25 cellular contexts compared by ENCODE assay signal in genomic region chr22:48532986-48533385, GRCh38.
"Had no signal": no experiment of that assay in that cellular context is flagged by ENCODE, and none has a peak within 500 bp of the region (broad histone marks: within the 10 kb centered on the region; RNA-seq: fewer than 3 reads in every experiment).

No MANE protein-coding gene starts in this region.

- H3K36me3 ChIP-seq: ovary, right lobe of liver, sigmoid colon, stomach, thoracic aorta, thyroid gland, transverse colon, upper lobe of right lung, uterus had no signal

- ATAC-seq: naive thymus-derived CD8-positive, alpha-beta T cell; natural killer cell treated with Interleukin-12 subunit alpha and Interleukin-12 subunit beta and Interleukin-15 and Interleukin-18, amount 100 ng/mL, for 72 hours; psoas muscle; right cardiac atrium; right lobe of liver; stimulated activated effector memory CD8-positive, alpha-beta T cell treated with anti-CD3 and anti-CD28 coated beads, Interleukin-12 subunit alpha, Interleukin-12 subunit beta, amount 100 ng/mL, for 72 hours; stimulated activated naive B cell treated with anti-CD40 and anti-IgM and Interleukin-4, amounts not matched to agents 10 μg/mL and 1 μg/mL and 100 μg/mL, for 72 hours; upper lobe of right lung had no signal

- H3K27ac ChIP-seq: ovary, parathyroid adenoma, psoas muscle, right lobe of liver, sigmoid colon, stomach, thoracic aorta, thyroid gland, transverse colon, upper lobe of right lung, uterus had no signal

- DNase-seq: naive thymus-derived CD8-positive, alpha-beta T cell; nephron progenitor cell; occipital lobe; ovary; posterior cingulate gyrus; psoas muscle; right lobe of liver; sigmoid colon; small intestine; stimulated activated CD4-positive, alpha-beta T cell treated with anti-CD3 and anti-CD28 coated beads, Interleukin-15, amount 100 ng/mL, for 24 hours; stimulated activated CD4-positive, alpha-beta T cell treated with anti-CD3 and anti-CD28 coated beads, Interleukin-2, amount 100 ng/mL, for 24 hours; stimulated activated CD4-positive, alpha-beta T cell treated with anti-CD3 and anti-CD28 coated beads, Interleukin-2, amount 100 ng/mL, for 48 hours; stimulated activated CD4-positive, alpha-beta T cell treated with anti-CD3 and anti-CD28 coated beads, Interleukin-4, amount 100 ng/mL, for 24 hours; stimulated activated naive B cell treated with anti-CD40 and anti-IgM and Interleukin-4, amounts not matched to agents 10 μg/mL and 1 μg/mL and 100 μg/mL, for 72 hours; stimulated activated naive CD4-positive, alpha-beta T cell treated with Interleukin-2 at 50 U/mL for 16 hours; stomach; thyroid gland; transverse colon; upper lobe of right lung; uterus had no signal

- H3K9me3 ChIP-seq: ovary, psoas muscle, right lobe of liver, sigmoid colon, stomach, thoracic aorta, thyroid gland, transverse colon, upper lobe of right lung, uterus had no signal

- H3K27me3 ChIP-seq: ovary, right lobe of liver, sigmoid colon, thyroid gland, transverse colon, upper lobe of right lung, uterus had no signal

- H3K4me1 ChIP-seq: parathyroid adenoma, psoas muscle, right lobe of liver, sigmoid colon, thyroid gland, transverse colon, upper lobe of right lung, uterus had no signal

- H3K4me3 ChIP-seq: ovary, psoas muscle, right lobe of liver, sigmoid colon, stomach, thoracic aorta, thyroid gland, transverse colon, upper lobe of right lung, uterus had no signal

- H3K9ac ChIP-seq: parathyroid adenoma had no signal
